Comparison of ENCODE assay signal across 24 cellular contexts in genomic region chr20:36002855-36003254, GRCh38. TPM values are rescaled to one million over a fixed set of nuclear protein-coding genes. Genes with fewer than 3 reads are reported as not detected.
"Had no signal": no experiment of that assay in that cellular context is flagged by ENCODE, and none has a peak within 500 bp of the region (broad histone marks: within the 10 kb centered on the region; RNA-seq: fewer than 3 reads in every experiment).

No MANE protein-coding gene starts in this region.

- H2AFZ ChIP-seq: hepatocyte had no signal

- DNase-seq: colonic mucosa; cortex of kidney; effector CD8-positive, alpha-beta T cell; effector memory CD8-positive, alpha-beta T cell; endodermal cell; foreskin keratinocyte; heart left ventricle; hypothalamus; immature natural killer cell; islet precursor cell; kidney; kidney glomerular epithelial cell; left cardiac atrium; left lung; left ventricle myocardium superior; lower lobe of right lung; mesendoderm; midbrain; naive thymus-derived CD4-positive, alpha-beta T cell had no signal

- H3K27me3 ChIP-seq: colonic mucosa, esophagus muscularis mucosa, foreskin keratinocyte, gastroesophageal sphincter, heart left ventricle, hepatocyte, left lung had no signal

- H3K4me3 ChIP-seq: colonic mucosa, esophagus muscularis mucosa, gastroesophageal sphincter, heart left ventricle, hepatocyte, left lung, lower lobe of right lung had no signal

- H3K79me2 ChIP-seq: hepatocyte had no signal

- H3K9me3 ChIP-seq: colonic mucosa, esophagus muscularis mucosa had no signal

- H3K27ac ChIP-seq: colonic mucosa, esophagus muscularis mucosa, foreskin keratinocyte, gastroesophageal sphincter, heart left ventricle, hepatocyte, left lung, lower lobe of right lung had no signal

- H3K27ac Mint-ChIP-seq: dendritic cell treated with granulocyte-macrophage colony-stimulating factor and Interleukin-4, amounts not matched to agents 40 ng/mL and 50 ng/mL, for 4 days; effector memory CD8-positive, alpha-beta T cell; endodermal cell; immature natural killer cell; memory B cell; naive thymus-derived CD4-positive, alpha-beta T cell had no signal

- H3K4me3 Mint-ChIP-seq: dendritic cell treated with granulocyte-macrophage colony-stimulating factor and Interleukin-4, amounts not matched to agents 40 ng/mL and 50 ng/mL, for 4 days; effector memory CD8-positive, alpha-beta T cell; endodermal cell; immature natural killer cell; memory B cell; naive thymus-derived CD4-positive, alpha-beta T cell had no signal

- H3K4me1 Mint-ChIP-seq: endodermal cell; immature natural killer cell; memory B cell; naive thymus-derived CD4-positive, alpha-beta T cell had no signal

- ATAC-seq: effector memory CD8-positive, alpha-beta T cell; foreskin keratinocyte; gastroesophageal sphincter; heart left ventricle; left cardiac atrium; left lung; left ventricle myocardium superior; lower lobe of right lung; naive thymus-derived CD4-positive, alpha-beta T cell had no signal

- H3K36me3 ChIP-seq: colonic mucosa, esophagus muscularis mucosa, gastroesophageal sphincter, heart left ventricle, left lung, lower lobe of right lung had no signal

- H3K4me1 ChIP-seq: colonic mucosa, esophagus muscularis mucosa, foreskin keratinocyte, gastroesophageal sphincter, heart left ventricle, left lung, lower lobe of right lung had no signal

- H3K4me2 ChIP-seq: hepatocyte had no signal

RNA-seq across cellular contexts. Expression of gene CNBD2, which starts 34.5 kb away (rescaled TPM):
- polyA plus RNA-seq: hepatocyte had no signal
